ENCODE assay signal across 10 cellular contexts in genomic region chr11:86062719-86063118, GRCh38. TPM values are rescaled to one million over a fixed set of nuclear protein-coding genes. Genes with fewer than 3 reads are reported as not detected.
DNase-seq lines count a peak whose midpoint lies in the region; ATAC-seq and TF ChIP-seq lines count a peak whose summit lies in the region.
"Had no signal": no experiment of that assay in that cellular context is flagged by ENCODE, and none has a peak within 500 bp of the region (broad histone marks: within the 10 kb centered on the region; RNA-seq: fewer than 3 reads in every experiment).

No MANE protein-coding gene starts in this region.

- H3K9me3 Mint-ChIP-seq in activated T-cell treated with anti-CD3 and anti-CD28 coated beads, Interleukin-2, amount 50 U/mL, for 24 hours = peaks cover 5% of the 10 kb centered on the region
- H3K9me3 Mint-ChIP-seq in activated naive CD8-positive, alpha-beta T cell treated with anti-CD3 and anti-CD28 coated beads, Interleukin-2, amount 50 U/mL, for 24 hours = peaks cover 8% of the 10 kb centered on the region

- peaks cover 74% of the 10 kb centered on the region for H3K4me1 Mint-ChIP-seq in activated T-cell treated with anti-CD3 and anti-CD28 coated beads, Interleukin-2, amount 50 U/mL, for 24 hours (ENCODE audit: low read depth)
- H3K4me1 Mint-ChIP-seq in activated naive CD8-positive, alpha-beta T cell treated with anti-CD3 and anti-CD28 coated beads, Interleukin-2, amount 50 U/mL, for 24 hours = peaks cover 73% of the 10 kb centered on the region

- H3K4me1 ChIP-seq in left lung = peaks cover 37 to 88% of the 10 kb centered on the region in 2 donors
- peaks cover 0 to 84% (median 50%) of the 10 kb centered on the region in 4 donors for H3K4me1 ChIP-seq in tibial nerve

- H3K27ac ChIP-seq in left lung (peak overlapping the region; percentile 5 to 98), tibial nerve (peak overlapping the region in 3 of 4 donors; percentile 19 to 99 (median 99))

- TF ChIP-seq EP300 in tibial nerve (IDR thresholded peaks at IDR 0.05) = peak in 1 of 2 donors; percentile 50

- intact Hi-C loops in left lung (cut with DNase I) = no loop called here

- TF ChIP-seq CTCF in left lung (IDR thresholded peaks at IDR 0.05) (no peak), tibial nerve (IDR thresholded peaks at IDR 0.05) (no peak)

- no peak for ATAC-seq in activated naive CD8-positive, alpha-beta T cell treated with anti-CD3 and anti-CD28 coated beads, Interleukin-2, amount 50 U/mL, for 24 hours
- peak; percentile 51 for ATAC-seq in left lung

- TF ChIP-seq POLR2A in tibial nerve (IDR thresholded peaks at IDR 0.05) = no peak

- no peaks in the 10 kb centered on the region for H3K27me3 Mint-ChIP-seq in activated T-cell treated with anti-CD3 and anti-CD28 coated beads, Interleukin-2, amount 50 U/mL, for 24 hours
- no peaks in the 10 kb centered on the region for H3K27me3 Mint-ChIP-seq in activated naive CD8-positive, alpha-beta T cell treated with anti-CD3 and anti-CD28 coated beads, Interleukin-2, amount 50 U/mL, for 24 hours

- DNase-seq in activated T-cell treated with anti-CD3 and anti-CD28 coated beads, Interleukin-2, amount 50 U/mL, for 24 hours = no peak
- DNase-seq in activated T-cell treated with anti-CD3 and anti-CD28 coated beads, Interleukin-2, amount 50 U/mL, for 48 hours = no peak
- no peak for DNase-seq in activated naive CD8-positive, alpha-beta T cell treated with anti-CD3 and anti-CD28 coated beads, Interleukin-2, amount 50 U/mL, for 24 hours
- no peak for DNase-seq in left lung
- no peak for DNase-seq in tibial nerve (ENCODE audit: low spot score in 2 of 2)
- no peak for DNase-seq in middle frontal gyrus (ENCODE audit: extremely low spot score, low spot score)
- no peak for DNase-seq in DMS79 (lab: John Stamatoyannopoulos, UW)
- no peak for DNase-seq in stimulated activated CD4-positive, alpha-beta T cell treated with anti-CD3 and anti-CD28 coated beads, Interleukin-2, amount 100 ng/mL, for 24 hours
- DNase-seq: NCI-H1436 had no signal

- H3K4me3 Mint-ChIP-seq in activated T-cell treated with anti-CD3 and anti-CD28 coated beads, Interleukin-2, amount 50 U/mL, for 24 hours = peak overlapping the region; percentile 95
- peak overlapping the region; percentile 100 for H3K4me3 Mint-ChIP-seq in activated naive CD8-positive, alpha-beta T cell treated with anti-CD3 and anti-CD28 coated beads, Interleukin-2, amount 50 U/mL, for 24 hours

- H3K4me3 ChIP-seq in left lung (peak overlapping the region in 1 of 2 donors; percentile 88), tibial nerve (peak overlapping the region in 1 of 4 donors; percentile 7)
- H3K4me3 ChIP-seq: lung had no signal

- H3K27me3 ChIP-seq in left lung = no peaks in the 10 kb centered on the region
- H3K27me3 ChIP-seq in tibial nerve = no peaks in the 10 kb centered on the region

- WGBS in tibial nerve, 2 donors = 25 to 43% methylated on average over 3 of the region's 3 CpGs

- H3K36me3 Mint-ChIP-seq in activated T-cell treated with anti-CD3 and anti-CD28 coated beads, Interleukin-2, amount 50 U/mL, for 24 hours (ENCODE audit: low read depth) = peaks cover 77% of the 10 kb centered on the region
- peaks cover 27% of the 10 kb centered on the region for H3K36me3 Mint-ChIP-seq in activated naive CD8-positive, alpha-beta T cell treated with anti-CD3 and anti-CD28 coated beads, Interleukin-2, amount 50 U/mL, for 24 hours (ENCODE audit: low read depth)

- H3K36me3 ChIP-seq in left lung = no peaks in the 10 kb centered on the region
- H3K36me3 ChIP-seq in tibial nerve = no peaks in the 10 kb centered on the region

- H3K9me3 ChIP-seq in left lung (no peaks in the 10 kb centered on the region), tibial nerve (no peaks in the 10 kb centered on the region)

- H3K27ac Mint-ChIP-seq in activated T-cell treated with anti-CD3 and anti-CD28 coated beads, Interleukin-2, amount 50 U/mL, for 24 hours = peak overlapping the region; percentile 89
- H3K27ac Mint-ChIP-seq in activated naive CD8-positive, alpha-beta T cell treated with anti-CD3 and anti-CD28 coated beads, Interleukin-2, amount 50 U/mL, for 24 hours = peak overlapping the region; percentile 86

RNA-seq across cellular contexts. Expression of gene PICALM, which starts 6.2 kb away (rescaled TPM):
- total RNA-seq in left lung = 100 to 1,000 TPM; 159 to 216 TPM
- 100 to 1,000 TPM; 287 to 339 (median 313) TPM for total RNA-seq in tibial nerve
